19 cellular contexts compared by ENCODE assay signal in the genomic region with DNA sequence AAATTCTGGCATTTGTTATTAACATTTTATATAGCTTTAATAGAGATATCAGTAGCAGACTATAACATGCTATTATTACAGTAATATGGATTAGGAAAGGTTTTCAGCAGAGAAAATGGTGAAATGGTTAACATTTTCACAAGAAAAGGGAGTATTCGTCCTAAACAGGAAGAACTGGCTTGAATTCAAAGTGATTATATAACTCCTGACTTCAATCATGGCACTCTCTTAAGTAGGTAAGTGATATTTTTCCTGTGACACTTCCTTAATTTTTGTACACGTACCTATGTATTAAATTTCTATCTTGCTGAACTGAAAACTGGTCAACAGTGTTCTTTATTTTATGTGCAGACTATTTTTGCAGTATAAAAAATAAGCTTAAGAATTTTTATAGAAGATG.
"Had no signal": no experiment of that assay in that cellular context is flagged by ENCODE, and none has a peak within 500 bp of the region (broad histone marks: within the 10 kb centered on the region; RNA-seq: fewer than 3 reads in every experiment).

No MANE protein-coding gene starts in this region.

- H3K27ac ChIP-seq: brain microvascular endothelial cell, neutrophil had no signal

- H3K9me3 ChIP-seq: neutrophil, upper lobe of left lung had no signal

- H3K4me3 ChIP-seq: dorsolateral prefrontal cortex, upper lobe of left lung had no signal

- ATAC-seq: activated CD8-positive, alpha-beta memory T cell treated with anti-CD3 and anti-CD28 coated beads, Interleukin-2, amount 10 ng/mL, durations not matched to agents 7 days and 5 days; activated naive CD4-positive, alpha-beta T cell treated with anti-CD3 and anti-CD28 coated beads, Interleukin-2, amount 50 U/mL, for 72 hours; right cardiac atrium; stimulated activated memory B cell treated with anti-CD40 and anti-IgM and Interleukin-4, amounts not matched to agents 10 μg/mL and 1 μg/mL and 100 μg/mL, for 72 hours had no signal

- DNase-seq: activated CD4-positive, alpha-beta T cell treated with anti-CD3 and anti-CD28 coated beads for 1 hour; activated CD4-positive, alpha-beta T cell treated with anti-CD3 and anti-CD28 coated beads, Interleukin-2, amount 50 U/mL, for 48 hours; activated CD8-positive, alpha-beta memory T cell treated with anti-CD3 and anti-CD28 coated beads, Interleukin-2, amount 10 ng/mL, durations not matched to agents 7 days and 5 days; activated effector memory CD4-positive, alpha-beta T cell treated with Interleukin-2 at 50 U/mL for 16 hours; activated T-cell treated with anti-CD3 and anti-CD28 coated beads, Interleukin-2, amount 50 U/mL, for 24 hours; amniotic stem cell; brain microvascular endothelial cell; dorsolateral prefrontal cortex; foreskin melanocyte; islet precursor cell; midbrain; naive B cell; posterior cingulate gyrus; right cardiac atrium; stimulated activated CD4-positive, alpha-beta T cell treated with anti-CD3 and anti-CD28 coated beads, Interleukin-1b, Interleukin-23, amount 100 ng/mL, for 48 hours; upper lobe of left lung had no signal

- H3K36me3 ChIP-seq: brain microvascular endothelial cell, neutrophil, upper lobe of left lung had no signal

- H3K27me3 ChIP-seq: brain microvascular endothelial cell, dorsolateral prefrontal cortex, neutrophil, upper lobe of left lung had no signal
